In genomic region chr17:2909853-2910234, GRCh38 we compare ENCODE assay signal across 25 cellular contexts.
DNase-seq lines count a peak whose midpoint lies in the region; ATAC-seq, FAIRE-seq and TF ChIP-seq lines count a peak whose summit lies in the region.
"Had no signal": no experiment of that assay in that cellular context is flagged by ENCODE, and none has a peak within 500 bp of the region (broad histone marks: within the 10 kb centered on the region; RNA-seq: fewer than 3 reads in every experiment).

No MANE protein-coding gene starts in this region.

- H2AFZ ChIP-seq in GM12878 (ENCODE audit: control insufficient read depth, low read depth, low read length): no peak overlapping the region

- TF ChIP-seq EP300 in GM12878 (IDR thresholded peaks at IDR 0.05; ENCODE audit: borderline replicate concordance in 1 of 2, control insufficient read depth in 1 of 2, low read depth in 2 of 2, low read length in 2 of 2): no peak

- no peaks in the 10 kb centered on the region for H3K27me3 Mint-ChIP-seq in activated naive CD4-positive, alpha-beta T cell treated with anti-CD3 and anti-CD28 coated beads, Interleukin-2, amount 50 U/mL, for 24 hours
- no peaks in the 10 kb centered on the region for H3K27me3 Mint-ChIP-seq in natural killer cell (ENCODE audit: low read depth in 2 of 2)
- H3K27me3 Mint-ChIP-seq: activated T-cell treated with anti-CD3 and anti-CD28 coated beads, Interleukin-2, amount 50 U/mL, for 24 hours had no signal

- RAD21 ChIA-PET in GM12878 (lab: Charles Lee; ENCODE audit: unreplicated experiment): no interaction called here

- TF ChIP-seq CTCF in GM12878 (IDR thresholded peaks at IDR 0.05 in 2 of 3, conservative IDR thresholded peaks at IDR 0.05 in 1 of 3; ENCODE audit: control insufficient read depth in 2 of 3, extremely low read depth in 1 of 3, insufficient read depth in 1 of 3, low read depth in 3 of 3, low read length in 3 of 3): no peak
- no peak for TF ChIP-seq CTCF in natural killer cell (IDR thresholded peaks at IDR 0.05)

- H3K9me3 ChIP-seq in GM12878 (replicated peaks; ENCODE audit: control insufficient read depth, insufficient read depth, low read length): peaks cover 2% of the 10 kb centered on the region; the same call in 2 of the 3 replicates
- H3K9me3 ChIP-seq: MG63, thyroid gland had no signal

- no peaks in the 10 kb centered on the region for H3K9me3 Mint-ChIP-seq in activated naive CD4-positive, alpha-beta T cell treated with anti-CD3 and anti-CD28 coated beads, Interleukin-2, amount 50 U/mL, for 24 hours
- H3K9me3 Mint-ChIP-seq in natural killer cell: no peaks in the 10 kb centered on the region

- H3K36me3 ChIP-seq in GM12878 (ENCODE audit: control insufficient read depth in 2 of 2, insufficient read depth in 2 of 2, low read length in 1 of 2): no peaks in the 10 kb centered on the region
- H3K36me3 ChIP-seq: cardiac muscle cell, MG63, thyroid gland had no signal

- ATAC-seq in GM12878 (no peak), natural killer cell (peak in 1 of 3 donors; percentile 21), HG03442 (IDR thresholded peaks at IDR 0.05; ENCODE audit: unreplicated experiment) (no peak), GM18502 (IDR thresholded peaks at IDR 0.05; ENCODE audit: poor library complexity, unreplicated experiment) (no peak)
- ATAC-seq: activated CD4-positive, CD25-positive, alpha-beta regulatory T cell treated with anti-CD3 and anti-CD28 coated beads, Interleukin-2, amount 50 U/mL, for 24 hours; left cardiac atrium; Right ventricle myocardium inferior had no signal

- POLR2A ChIA-PET in GM12878 (lab: Charles Lee): no interaction called here

- H3K79me2 ChIP-seq in GM12878 (ENCODE audit: control insufficient read depth, insufficient read depth, low read length): no peaks in the 10 kb centered on the region

- H3K4me2 ChIP-seq in GM12878 (ENCODE audit: control insufficient read depth, insufficient read depth): no peak overlapping the region

- peak overlapping the region; percentile 62 for H3K27ac Mint-ChIP-seq in activated naive CD4-positive, alpha-beta T cell treated with anti-CD3 and anti-CD28 coated beads, Interleukin-2, amount 50 U/mL, for 24 hours
- peak overlapping the region; percentile 57 to 89 for H3K27ac Mint-ChIP-seq in natural killer cell
- H3K27ac Mint-ChIP-seq: activated T-cell treated with anti-CD3 and anti-CD28 coated beads, Interleukin-2, amount 50 U/mL, for 24 hours had no signal

- no peak overlapping the region for H3K27ac ChIP-seq in GM12878 (ENCODE audit: control insufficient read depth, insufficient read depth)
- H3K27ac ChIP-seq: cardiac muscle cell, thyroid gland had no signal

- no peak overlapping the region for H3K4me3 ChIP-seq in GM12878
- H3K4me3 ChIP-seq: cardiac muscle cell, MG63, thyroid gland had no signal

- H3K36me3 Mint-ChIP-seq in activated naive CD4-positive, alpha-beta T cell treated with anti-CD3 and anti-CD28 coated beads, Interleukin-2, amount 50 U/mL, for 24 hours: peaks cover 22% of the 10 kb centered on the region
- H3K36me3 Mint-ChIP-seq in natural killer cell: no peaks in the 10 kb centered on the region

- DNase-seq in activated naive CD4-positive, alpha-beta T cell treated with anti-CD3 and anti-CD28 coated beads, Interleukin-2, amount 50 U/mL, for 16 hours: no peak
- no peak for DNase-seq in GM12878 (ENCODE audit: low read depth, low spot score)
- no peak for DNase-seq in natural killer cell
- DNase-seq in CD1c-positive myeloid dendritic cell (ENCODE audit: extremely low spot score): no peak
- DNase-seq in activated CD8-positive, alpha-beta memory T cell treated with anti-CD3 and anti-CD28 coated beads, Interleukin-2, amount 50 U/mL, for 48 hours: no peak
- DNase-seq: 8988T; activated naive CD4-positive, alpha-beta T cell treated with Interleukin-2 at 50 U/mL for 16 hours; activated T-cell treated with anti-CD3 and anti-CD28 coated beads, Interleukin-2, amount 50 U/mL, for 24 hours; EL; IMR-90; left cardiac atrium; mesenchymal stem cell; MG63; NCI-H146; NCI-H774; OCI-M1; posterior cingulate gyrus; thyroid gland had no signal

- SMC1A ChIA-PET in GM12878 (lab: Charles Lee; ENCODE audit: uncharacterized antibody, unreplicated experiment): no interaction called here

- no peak for FAIRE-seq in GM12878 (lab: Jason Lieb, UNC)
- FAIRE-seq: D721Med had no signal

- BruUV-seq in GM12878 (replicated peaks; lab: Mats Ljungman, UMichigan): no TSS peak

- CTCF ChIA-PET in GM12878 (lab: Yijun Ruan, JAX): no interaction called here

- no peak for TF ChIP-seq RAD21 in GM12878 (IDR thresholded peaks at IDR 0.05; ENCODE audit: insufficient read depth, low read depth, low read length)

- no peak overlapping the region for H3K9ac ChIP-seq in GM12878 (ENCODE audit: control insufficient read depth, insufficient read depth, low read length)

- no peaks in the 10 kb centered on the region for H3K4me1 ChIP-seq in GM12878 (ENCODE audit: control insufficient read depth, insufficient read depth, low read length)

- H3K27me3 ChIP-seq in GM12878 (replicated peaks in 1 of 2; ENCODE audit: control insufficient read depth in 2 of 2, insufficient read depth in 2 of 2, low read length in 1 of 2): no peaks in the 10 kb centered on the region
- H3K27me3 ChIP-seq: cardiac muscle cell, MG63, thyroid gland had no signal

- WGBS in GM12878 (ENCODE audit: insufficient coverage, insufficient replicate concordance, low lambda C conversion rate, missing lambda C conversion rate): 0% methylated on average over 4 of the region's 4 CpGs

- no peak for TF ChIP-seq POLR2A in GM12878 (IDR thresholded peaks at IDR 0.05; ENCODE audit: low read depth, low read length)

- no peaks in the 10 kb centered on the region for H4K20me1 ChIP-seq in GM12878 (ENCODE audit: control insufficient read depth, insufficient read depth)

- H3K4me3 Mint-ChIP-seq in activated naive CD4-positive, alpha-beta T cell treated with anti-CD3 and anti-CD28 coated beads, Interleukin-2, amount 50 U/mL, for 24 hours: no peak overlapping the region
- peak overlapping the region; percentile 43 for H3K4me3 Mint-ChIP-seq in natural killer cell
- H3K4me3 Mint-ChIP-seq: activated T-cell treated with anti-CD3 and anti-CD28 coated beads, Interleukin-2, amount 50 U/mL, for 24 hours had no signal

- in situ Hi-C loops in GM12878 (cut with MboI): no loop called here

- intact Hi-C loops in GM12878 (cut with micrococcal nuclease; ENCODE audit: unreplicated experiment): no loop called here
- intact Hi-C loops in natural killer cell (cut with micrococcal nuclease): loop anchor here (10.0 kb wide), 2 partner anchors 45 to 55 kb away; no protein-coding TSS in a partner anchor

- peaks cover 8% of the 10 kb centered on the region for H3K4me1 Mint-ChIP-seq in activated naive CD4-positive, alpha-beta T cell treated with anti-CD3 and anti-CD28 coated beads, Interleukin-2, amount 50 U/mL, for 24 hours
- H3K4me1 Mint-ChIP-seq in natural killer cell: peaks cover 63 to 84% of the 10 kb centered on the region in 2 donors

TF ChIP-seq in GM12878, 131 proteins besides CTCF, POLR2A, EP300 and RAD21:
- no peak for TF ChIP-seq PBX3 (IDR thresholded peaks at IDR 0.05; ENCODE audit: insufficient replicate concordance, low read depth, low read length)
- TF ChIP-seq RUNX3 (IDR thresholded peaks at IDR 0.05; ENCODE audit: low read length): peak; percentile 55; the same call in 1 of the 2 replicates
- TF ChIP-seq JUND (IDR thresholded peaks at IDR 0.05; ENCODE audit: low read depth, low read length): no peak
